Comparison of ENCODE assay signal across 8 cellular contexts in the genomic region with DNA sequence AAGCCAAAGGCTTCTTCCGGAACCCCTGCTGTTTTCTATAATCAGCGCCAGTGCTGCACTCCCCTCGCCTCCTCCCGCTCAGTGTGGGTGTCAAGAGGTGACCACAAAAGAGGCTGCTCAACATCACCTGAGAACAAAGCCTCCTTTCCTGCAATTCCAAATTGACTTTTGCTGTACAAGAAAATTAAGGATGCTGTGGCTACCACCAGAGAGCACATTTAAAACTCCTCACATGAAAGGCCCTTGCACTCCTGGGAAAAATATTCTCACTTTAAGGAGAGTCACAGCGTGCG.
DNase-seq lines count a peak whose midpoint lies in the region; ATAC-seq and TF ChIP-seq lines count a peak whose summit lies in the region.

No MANE protein-coding gene starts in this region.

- H2AFZ ChIP-seq in H9 (ENCODE audit: low read length) = no peak overlapping the region

- H3K27me3 ChIP-seq in H9 (ENCODE audit: insufficient read depth, low read length) (no peaks in the 10 kb centered on the region), gastrocnemius medialis (no peaks in the 10 kb centered on the region), tibial nerve (no peaks in the 10 kb centered on the region)

- peaks cover 10 to 13% of the 10 kb centered on the region in 2 experiments for H3K9me3 Mint-ChIP-seq in H9

- H3K36me3 ChIP-seq in gastrocnemius medialis (peaks cover 0 to 10% of the 10 kb centered on the region in 2 donors), tibial nerve (peaks cover 0 to 9% (median 3%) of the 10 kb centered on the region in 3 donors)

- no peak overlapping the region for H3K9ac ChIP-seq in H9 (ENCODE audit: extremely low read depth, insufficient read length, low read length)

- no peak overlapping the region for H3T11ph ChIP-seq in H9 (ENCODE audit: low read length)

- peak overlapping the region; percentile 60; the same call in 1 of the 2 replicates for H3K14ac ChIP-seq in H9 (ENCODE audit: insufficient read depth, low read length)

- H3K4me3 Mint-ChIP-seq in H9 = no peak overlapping the region; a peak in 1 of 5 replicates

- no peak for TF ChIP-seq CTCF in H9 (conservative IDR thresholded peaks at IDR 0.05)
- TF ChIP-seq CTCF in gastrocnemius medialis (IDR thresholded peaks at IDR 0.05 in 4 of 5, conservative IDR thresholded peaks at IDR 0.05 in 1 of 5) = no peak
- no peak for TF ChIP-seq CTCF in tibial nerve (IDR thresholded peaks at IDR 0.05)

- no peak overlapping the region for H3K56ac ChIP-seq in H9 (ENCODE audit: insufficient read length, low read depth, low read length)

- H3K4me1 Mint-ChIP-seq in H9 = peaks cover 36 to 38% of the 10 kb centered on the region in 2 experiments

- H2AK5ac ChIP-seq in H9 (ENCODE audit: insufficient read length, low read length) = no peak overlapping the region

- WGBS in H9 (ENCODE audit: extremely low coverage, insufficient read length, low lambda C conversion rate) = no CpG with 5 or more reads among the region's 6 CpGs
- 97 to 98% methylated on average over 6 of the region's 6 CpGs for WGBS in tibial nerve, 2 donors

- no peak overlapping the region for H2BK120ac ChIP-seq in H9 (ENCODE audit: low read depth, low read length, poor library complexity, severe bottlenecking)

- H3K9me3 ChIP-seq in H9 (ENCODE audit: control insufficient read depth, low read depth, low read length) = peaks cover 6% of the 10 kb centered on the region
- no peaks in the 10 kb centered on the region for H3K9me3 ChIP-seq in gastrocnemius medialis
- H3K9me3 ChIP-seq in tibial nerve = peaks cover 0 to 13% (median 0%) of the 10 kb centered on the region in 4 donors

- no peak for TF ChIP-seq EP300 in tibial nerve (IDR thresholded peaks at IDR 0.05)

- peaks cover 2 to 6% (median 6%) of the 10 kb centered on the region in 3 experiments for H3K36me3 Mint-ChIP-seq in H9 (ENCODE audit: insufficient read depth in 1 of 3, low read depth in 3 of 3)

- no peak overlapping the region for H2BK15ac ChIP-seq in H9 (ENCODE audit: low read depth, low read length)

- no peak overlapping the region for H2BK5ac ChIP-seq in H9 (ENCODE audit: insufficient read length, low read length)

- H2BK20ac ChIP-seq in H9 (ENCODE audit: low read depth, low read length, poor library complexity, severe bottlenecking) = no peak overlapping the region

- ATAC-seq in gastrocnemius medialis = no peak
- no peak for ATAC-seq in GM19395 (IDR thresholded peaks at IDR 0.05; ENCODE audit: unreplicated experiment)

- H4K20me1 ChIP-seq in H9 (ENCODE audit: control insufficient read depth, insufficient read depth, insufficient read length) = no peaks in the 10 kb centered on the region

- H3K27me3 Mint-ChIP-seq in H9 (ENCODE audit: low read depth) = peaks cover 1% of the 10 kb centered on the region; the same call in 1 of the 2 replicates

- no peak overlapping the region for H4K8ac ChIP-seq in H9 (replicated peaks; ENCODE audit: insufficient read length, low read depth, low read length)

- no peak overlapping the region for H3K23ac ChIP-seq in H9 (ENCODE audit: insufficient read length, low read depth, low read length)

- no peaks in the 10 kb centered on the region for H3K23me2 ChIP-seq in H9 (ENCODE audit: insufficient read length, low read depth, low read length, poor library complexity, severe bottlenecking)

- no peak for TF ChIP-seq POLR2A in gastrocnemius medialis (IDR thresholded peaks at IDR 0.05)
- no peak for TF ChIP-seq POLR2A in tibial nerve (IDR thresholded peaks at IDR 0.05)

- in situ Hi-C loops in gastrocnemius medialis (cut with MboI; ENCODE audit: low sequenced_read_pairs in 4 of 4) = no loop called here

- H3K4me2 ChIP-seq in H9 (ENCODE audit: insufficient read depth, insufficient read length, low read length) = no peak overlapping the region

- H3K27ac Mint-ChIP-seq in H9 = no peak overlapping the region

- H3K27ac ChIP-seq in H9 (ENCODE audit: insufficient read length, low read depth, low read length) (no peak overlapping the region), epithelial cell of prostate (peak overlapping the region; percentile 99), gastrocnemius medialis (peak overlapping the region; percentile 60 to 82 (median 62)), tibial nerve (peak overlapping the region in 1 of 4 donors; percentile 43)

- no peak overlapping the region for H2BK12ac ChIP-seq in H9 (ENCODE audit: insufficient read length, low read depth, low read length)

- no peak overlapping the region for H4K5ac ChIP-seq in H9 (ENCODE audit: insufficient read length, low read depth, low read length)

- no peak overlapping the region for H4K91ac ChIP-seq in H9 (ENCODE audit: insufficient read length, low read depth, low read length)

- no peak for DNase-seq in H9
- DNase-seq in SW480 (ENCODE audit: low spot score) = peak; percentile 14
- no peak for DNase-seq in epithelial cell of prostate (ENCODE audit: low read depth, low spot score)
- DNase-seq in gastrocnemius medialis = no peak
- no peak for DNase-seq in D341Med (ENCODE audit: low spot score)
- DNase-seq in NOMO-1 treated with dmso at 0.1 percent for 144 hours (lab: John Stamatoyannopoulos, UW; ENCODE audit: unreplicated experiment) = no peak
- no peak for DNase-seq in tibial nerve (ENCODE audit: low spot score in 2 of 2)

- H3K4me1 ChIP-seq in H9 (ENCODE audit: insufficient read depth, low read length) = no peaks in the 10 kb centered on the region; the same call in 1 of the 2 replicates
- H3K4me1 ChIP-seq in gastrocnemius medialis = peaks cover 48 to 50% of the 10 kb centered on the region in 2 donors
- peaks cover 0 to 35% (median 17%) of the 10 kb centered on the region in 4 donors for H3K4me1 ChIP-seq in tibial nerve

- no peak overlapping the region for H3K4ac ChIP-seq in H9 (ENCODE audit: low read depth, low read length)

- no peaks in the 10 kb centered on the region for H3K79me2 ChIP-seq in H9 (ENCODE audit: insufficient read depth, low read length)

- intact Hi-C loops in gastrocnemius medialis (cut with DNase I; ENCODE audit: low total_unique reads) = no loop called here

- no peaks in the 10 kb centered on the region for H3K79me1 ChIP-seq in H9 (ENCODE audit: insufficient read depth, low read depth, low read length, poor library complexity, severe bottlenecking)

- no peak overlapping the region for H3K18ac ChIP-seq in H9 (ENCODE audit: insufficient read length, low read depth, low read length)

- no peak overlapping the region for H3K4me3 ChIP-seq in gastrocnemius medialis
- no peak overlapping the region for H3K4me3 ChIP-seq in tibial nerve
